ENCODE assay signal across 10 cellular contexts in genomic region chr16:85248269-85248668, GRCh38.
"Had no signal": no experiment of that assay in that cellular context is flagged by ENCODE, and none has a peak within 500 bp of the region (broad histone marks: within the 10 kb centered on the region; RNA-seq: fewer than 3 reads in every experiment).

No MANE protein-coding gene starts in this region.

- H3K4me3 Mint-ChIP-seq: activated B cell treated with CpG ODN at 0.5 μM for 24 hours; activated CD8-positive, alpha-beta T cell treated with anti-CD3 and anti-CD28 coated beads for 36 hours; activated T-cell treated with anti-CD3 and anti-CD28 coated beads, Interleukin-2, amount 50 U/mL, for 4 hours; stimulated activated memory B cell treated with anti-CD40 and anti-IgM and Interleukin-4, amounts not matched to agents 10 μg/mL and 1 μg/mL and 100 μg/mL, for 72 hours had no signal

- H3K27ac Mint-ChIP-seq: activated B cell treated with CpG ODN at 0.5 μM for 24 hours; activated CD8-positive, alpha-beta T cell treated with anti-CD3 and anti-CD28 coated beads for 36 hours; stimulated activated memory B cell treated with anti-CD40 and anti-IgM and Interleukin-4, amounts not matched to agents 10 μg/mL and 1 μg/mL and 100 μg/mL, for 72 hours had no signal

- H3K36me3 Mint-ChIP-seq: stimulated activated memory B cell treated with anti-CD40 and anti-IgM and Interleukin-4, amounts not matched to agents 10 μg/mL and 1 μg/mL and 100 μg/mL, for 72 hours had no signal

- DNase-seq: activated B cell treated with CpG ODN at 0.5 μM for 24 hours; activated CD4-positive, alpha-beta T cell treated with anti-CD3 and anti-CD28 coated beads for 48 hours; activated CD8-positive, alpha-beta T cell treated with anti-CD3 and anti-CD28 coated beads for 36 hours; activated effector memory CD4-positive, alpha-beta T cell treated with Interleukin-2 at 50 U/mL for 16 hours; activated naive CD4-positive, alpha-beta T cell treated with anti-CD3 and anti-CD28 coated beads, Interleukin-2, amount 50 U/mL, for 16 hours; activated T-cell treated with anti-CD3 and anti-CD28 coated beads, Interleukin-2, amount 50 U/mL, for 4 hours; left colon; midbrain; stimulated activated CD4-positive, alpha-beta T cell treated with anti-CD3 and anti-CD28 coated beads, Interleukin-2, amount 100 ng/mL, for 48 hours had no signal

- H3K9me3 Mint-ChIP-seq: activated B cell treated with CpG ODN at 0.5 μM for 24 hours; activated CD8-positive, alpha-beta T cell treated with anti-CD3 and anti-CD28 coated beads for 36 hours; activated T-cell treated with anti-CD3 and anti-CD28 coated beads, Interleukin-2, amount 50 U/mL, for 4 hours; stimulated activated memory B cell treated with anti-CD40 and anti-IgM and Interleukin-4, amounts not matched to agents 10 μg/mL and 1 μg/mL and 100 μg/mL, for 72 hours had no signal
